36 cellular contexts compared by ENCODE assay signal in genomic region chr7:22879718-22880306, GRCh38.
"Had no signal": no experiment of that assay in that cellular context is flagged by ENCODE, and none has a peak within 500 bp of the region (broad histone marks: within the 10 kb centered on the region; RNA-seq: fewer than 3 reads in every experiment).

No MANE protein-coding gene starts in this region.

- H3K27ac Mint-ChIP-seq: activated CD4-positive, alpha-beta memory T cell treated with anti-CD3 and anti-CD28 coated beads, Interleukin-2, amount 10 ng/mL, durations not matched to agents 7 days and 5 days; activated CD8-positive, alpha-beta memory T cell treated with anti-CD3 and anti-CD28 coated beads, Interleukin-2, amount 10 ng/mL, durations not matched to agents 7 days and 5 days; activated naive CD4-positive, alpha-beta T cell treated with anti-CD3 and anti-CD28 coated beads, Interleukin-2, amount 50 U/mL, for 24 hours; activated T-cell treated with anti-CD3 and anti-CD28 coated beads, Interleukin-2, amount 50 U/mL, for 72 hours; activated T-helper 17 cell treated with anti-CD3 and anti-CD28 coated beads, Interleukin-2, amount 50 U/mL, for 72 hours; T-cell had no signal

- ATAC-seq: activated CD8-positive, alpha-beta memory T cell treated with anti-CD3 and anti-CD28 coated beads, Interleukin-2, amount 10 ng/mL, durations not matched to agents 7 days and 5 days; activated T-cell treated with anti-CD3 and anti-CD28 coated beads, Interleukin-2, amount 50 U/mL, for 72 hours; activated T-helper 17 cell treated with anti-CD3 and anti-CD28 coated beads, Interleukin-2, amount 50 U/mL, for 72 hours; T-cell had no signal

- H3K9me3 Mint-ChIP-seq: activated CD4-positive, alpha-beta memory T cell treated with anti-CD3 and anti-CD28 coated beads, Interleukin-2, amount 10 ng/mL, durations not matched to agents 7 days and 5 days; activated naive CD4-positive, alpha-beta T cell treated with anti-CD3 and anti-CD28 coated beads, Interleukin-2, amount 50 U/mL, for 24 hours; central memory CD8-positive, alpha-beta T cell; T-cell had no signal

- H3K4me1 Mint-ChIP-seq: central memory CD8-positive, alpha-beta T cell had no signal

- H3K27me3 Mint-ChIP-seq: activated naive CD4-positive, alpha-beta T cell treated with anti-CD3 and anti-CD28 coated beads, Interleukin-2, amount 50 U/mL, for 24 hours; activated naive CD8-positive, alpha-beta T cell treated with anti-CD3 and anti-CD28 coated beads, Interleukin-2, amount 10 ng/mL, durations not matched to agents 7 days and 5 days; central memory CD8-positive, alpha-beta T cell; T-cell had no signal

- DNase-seq: activated CD4-positive, alpha-beta memory T cell treated with anti-CD3 and anti-CD28 coated beads, Interleukin-2, amount 10 ng/mL, durations not matched to agents 7 days and 5 days; activated CD4-positive, alpha-beta T cell treated with anti-CD3 and anti-CD28 coated beads for 1 hour; activated CD4-positive, alpha-beta T cell treated with anti-CD3 and anti-CD28 coated beads for 48 hours; activated CD4-positive, CD25-positive, alpha-beta regulatory T cell; activated CD8-positive, alpha-beta memory T cell treated with anti-CD3 and anti-CD28 coated beads for 24 hours; activated CD8-positive, alpha-beta memory T cell treated with anti-CD3 and anti-CD28 coated beads, Interleukin-2, amount 10 ng/mL, durations not matched to agents 7 days and 5 days; activated CD8-positive, alpha-beta memory T cell treated with anti-CD3 and anti-CD28 coated beads, Interleukin-2, amount 50 U/mL, for 48 hours; activated gamma-delta T cell; activated naive CD4-positive, alpha-beta T cell treated with Interleukin-2 at 50 U/mL for 16 hours; activated naive CD8-positive, alpha-beta T cell treated with anti-CD3 and anti-CD28 coated beads, Interleukin-2, amount 10 ng/mL, durations not matched to agents 7 days and 5 days; activated T-cell treated with anti-CD3 and anti-CD28 coated beads, Interleukin-2, amount 50 U/mL, for 72 hours; amygdala; NCI-H1092 treated with DMSO at 0.1 percent for 48 hours; NCI-H1417; NCI-H146; NCI-H187; NCI-H2029 treated with DMSO at 0.1 percent for 48 hours; NCI-H2107; NCI-H2171; NCI-H510A; NCI-H526; NCI-H748 treated with DMSO at 0.1 percent for 48 hours; OCI-M1; Right ventricle myocardium superior; SJCRH30; T-cell; T-helper 2 cell; T-helper 9 cell; WERI-Rb-1 had no signal

- H3K36me3 Mint-ChIP-seq: T-cell had no signal

- H3K9me3 ChIP-seq: ascending aorta, SJCRH30 had no signal

- H3K4me3 ChIP-seq: ascending aorta, cardiac muscle cell, SJCRH30, SK-N-MC had no signal

- H3K36me3 ChIP-seq: ascending aorta, cardiac muscle cell, SJCRH30, WERI-Rb-1 had no signal

- H3K4me2 ChIP-seq: KMS-11 had no signal

- H3K27me3 ChIP-seq: ascending aorta, cardiac muscle cell, SJCRH30 had no signal

- H3K4me3 Mint-ChIP-seq: activated CD4-positive, alpha-beta memory T cell treated with anti-CD3 and anti-CD28 coated beads, Interleukin-2, amount 10 ng/mL, durations not matched to agents 7 days and 5 days; activated CD8-positive, alpha-beta memory T cell treated with anti-CD3 and anti-CD28 coated beads, Interleukin-2, amount 10 ng/mL, durations not matched to agents 7 days and 5 days; activated naive CD4-positive, alpha-beta T cell treated with anti-CD3 and anti-CD28 coated beads, Interleukin-2, amount 50 U/mL, for 24 hours; activated naive CD8-positive, alpha-beta T cell treated with anti-CD3 and anti-CD28 coated beads, Interleukin-2, amount 10 ng/mL, durations not matched to agents 7 days and 5 days; activated T-cell treated with anti-CD3 and anti-CD28 coated beads, Interleukin-2, amount 50 U/mL, for 72 hours; activated T-helper 17 cell treated with anti-CD3 and anti-CD28 coated beads, Interleukin-2, amount 50 U/mL, for 72 hours; central memory CD8-positive, alpha-beta T cell; T-cell had no signal

- H3K9ac ChIP-seq: KMS-11 had no signal

- H3K4me1 ChIP-seq: ascending aorta had no signal

- H3K27ac ChIP-seq: ascending aorta, cardiac muscle cell, KMS-11, SJCRH30, WERI-Rb-1 had no signal
